Comparison of ENCODE assay signal across 1 cellular context in the genomic region with DNA sequence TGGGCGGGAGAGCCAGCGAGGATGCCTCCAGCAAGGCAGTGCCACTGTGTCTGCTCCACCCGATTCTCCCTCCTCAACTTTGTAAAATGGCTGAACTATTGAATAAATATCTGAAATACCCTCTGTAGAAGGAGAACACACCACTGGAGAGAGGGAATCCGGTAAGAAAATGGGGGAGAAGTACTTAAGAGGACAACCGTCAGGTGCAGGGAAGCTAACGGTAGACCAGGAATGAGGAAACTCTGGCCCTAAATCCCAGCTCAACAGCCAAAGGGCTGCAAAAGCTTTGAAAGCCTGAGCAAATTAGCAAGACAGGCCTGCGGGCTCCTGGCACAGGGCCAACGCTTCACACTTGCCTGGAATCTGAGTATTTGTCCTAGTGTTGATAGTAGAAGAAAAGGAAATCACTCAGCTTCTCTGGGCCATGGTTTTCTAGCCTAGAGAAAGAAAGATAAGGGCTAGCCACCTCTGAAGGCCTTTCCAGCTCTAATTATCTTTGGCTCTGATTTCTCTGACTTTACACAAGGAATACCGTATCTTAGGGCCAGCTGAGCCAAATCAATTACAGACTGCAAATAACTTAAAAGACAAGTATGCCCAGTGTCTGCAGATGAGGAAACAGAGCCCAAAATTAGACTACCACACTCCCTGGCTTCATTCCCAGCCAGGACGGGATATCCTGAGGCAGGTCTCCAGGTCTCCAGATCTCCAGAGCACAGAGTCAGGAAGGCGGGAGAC.
TF ChIP-seq lines count a peak whose summit lies in the region.

No MANE protein-coding gene starts in this region.

TF ChIP-seq in GM23338, 12 proteins besides CTCF, POLR2A, EP300 and RAD21 (continued from another document):
- TF ChIP-seq, protein P1, sequence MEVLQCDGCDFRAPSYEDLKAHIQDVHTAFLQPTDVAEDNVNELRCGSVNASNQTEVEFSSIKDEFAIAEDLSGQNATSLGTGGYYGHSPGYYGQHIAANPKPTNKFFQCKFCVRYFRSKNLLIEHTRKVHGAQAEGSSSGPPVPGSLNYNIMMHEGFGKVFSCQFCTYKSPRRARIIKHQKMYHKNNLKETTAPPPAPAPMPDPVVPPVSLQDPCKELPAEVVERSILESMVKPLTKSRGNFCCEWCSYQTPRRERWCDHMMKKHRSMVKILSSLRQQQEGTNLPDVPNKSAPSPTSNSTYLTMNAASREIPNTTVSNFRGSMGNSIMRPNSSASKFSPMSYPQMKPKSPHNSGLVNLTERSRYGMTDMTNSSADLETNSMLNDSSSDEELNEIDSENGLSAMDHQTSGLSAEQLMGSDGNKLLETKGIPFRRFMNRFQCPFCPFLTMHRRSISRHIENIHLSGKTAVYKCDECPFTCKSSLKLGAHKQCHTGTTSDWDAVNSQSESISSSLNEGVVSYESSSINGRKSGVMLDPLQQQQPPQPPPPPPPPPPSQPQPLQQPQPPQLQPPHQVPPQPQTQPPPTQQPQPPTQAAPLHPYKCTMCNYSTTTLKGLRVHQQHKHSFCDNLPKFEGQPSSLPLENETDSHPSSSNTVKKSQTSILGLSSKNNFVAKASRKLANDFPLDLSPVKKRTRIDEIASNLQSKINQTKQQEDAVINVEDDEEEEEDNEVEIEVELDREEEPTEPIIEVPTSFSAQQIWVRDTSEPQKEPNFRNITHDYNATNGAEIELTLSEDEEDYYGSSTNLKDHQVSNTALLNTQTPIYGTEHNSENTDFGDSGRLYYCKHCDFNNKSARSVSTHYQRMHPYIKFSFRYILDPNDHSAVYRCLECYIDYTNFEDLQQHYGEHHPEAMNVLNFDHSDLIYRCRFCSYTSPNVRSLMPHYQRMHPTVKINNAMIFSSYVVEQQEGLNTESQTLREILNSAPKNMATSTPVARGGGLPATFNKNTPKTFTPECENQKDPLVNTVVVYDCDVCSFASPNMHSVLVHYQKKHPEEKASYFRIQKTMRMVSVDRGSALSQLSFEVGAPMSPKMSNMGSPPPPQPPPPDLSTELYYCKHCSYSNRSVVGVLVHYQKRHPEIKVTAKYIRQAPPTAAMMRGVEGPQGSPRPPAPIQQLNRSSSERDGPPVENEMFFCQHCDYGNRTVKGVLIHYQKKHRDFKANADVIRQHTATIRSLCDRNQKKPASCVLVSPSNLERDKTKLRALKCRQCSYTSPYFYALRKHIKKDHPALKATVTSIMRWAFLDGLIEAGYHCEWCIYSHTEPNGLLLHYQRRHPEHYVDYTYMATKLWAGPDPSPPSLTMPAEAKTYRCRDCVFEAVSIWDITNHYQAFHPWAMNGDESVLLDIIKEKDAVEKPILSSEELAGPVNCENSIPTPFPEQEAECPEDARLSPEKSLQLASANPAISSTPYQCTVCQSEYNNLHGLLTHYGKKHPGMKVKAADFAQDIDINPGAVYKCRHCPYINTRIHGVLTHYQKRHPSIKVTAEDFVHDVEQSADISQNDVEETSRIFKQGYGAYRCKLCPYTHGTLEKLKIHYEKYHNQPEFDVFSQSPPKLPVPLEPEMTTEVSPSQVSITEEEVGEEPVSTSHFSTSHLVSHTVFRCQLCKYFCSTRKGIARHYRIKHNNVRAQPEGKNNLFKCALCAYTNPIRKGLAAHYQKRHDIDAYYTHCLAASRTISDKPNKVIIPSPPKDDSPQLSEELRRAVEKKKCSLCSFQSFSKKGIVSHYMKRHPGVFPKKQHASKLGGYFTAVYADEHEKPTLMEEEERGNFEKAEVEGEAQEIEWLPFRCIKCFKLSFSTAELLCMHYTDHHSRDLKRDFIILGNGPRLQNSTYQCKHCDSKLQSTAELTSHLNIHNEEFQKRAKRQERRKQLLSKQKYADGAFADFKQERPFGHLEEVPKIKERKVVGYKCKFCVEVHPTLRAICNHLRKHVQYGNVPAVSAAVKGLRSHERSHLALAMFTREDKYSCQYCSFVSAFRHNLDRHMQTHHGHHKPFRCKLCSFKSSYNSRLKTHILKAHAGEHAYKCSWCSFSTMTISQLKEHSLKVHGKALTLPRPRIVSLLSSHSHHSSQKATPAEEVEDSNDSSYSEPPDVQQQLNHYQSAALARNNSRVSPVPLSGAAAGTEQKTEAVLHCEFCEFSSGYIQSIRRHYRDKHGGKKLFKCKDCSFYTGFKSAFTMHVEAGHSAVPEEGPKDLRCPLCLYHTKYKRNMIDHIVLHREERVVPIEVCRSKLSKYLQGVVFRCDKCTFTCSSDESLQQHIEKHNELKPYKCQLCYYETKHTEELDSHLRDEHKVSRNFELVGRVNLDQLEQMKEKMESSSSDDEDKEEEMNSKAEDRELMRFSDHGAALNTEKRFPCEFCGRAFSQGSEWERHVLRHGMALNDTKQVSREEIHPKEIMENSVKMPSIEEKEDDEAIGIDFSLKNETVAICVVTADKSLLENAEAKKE (CRISPR knock-in tag; IDR thresholded peaks at IDR 0.05) = no peak
- TF ChIP-seq EZH2phosphoT487 (IDR thresholded peaks at IDR 0.05; ENCODE audit: unreplicated experiment) = no peak
- TF ChIP-seq CREB1 (CRISPR knock-in tag; IDR thresholded peaks at IDR 0.05; ENCODE audit: low read depth) = no peak
- no peak for TF ChIP-seq ZNF114 (CRISPR knock-in tag; IDR thresholded peaks at IDR 0.05)
- no peak for TF ChIP-seq REST (IDR thresholded peaks at IDR 0.05; ENCODE audit: unreplicated experiment)
- no peak for TF ChIP-seq NANOG (IDR thresholded peaks at IDR 0.05; ENCODE audit: borderline replicate concordance)
- no peak for TF ChIP-seq JUNB (IDR thresholded peaks at IDR 0.05; ENCODE audit: unreplicated experiment)
